Comparison of ENCODE assay signal across 12 cellular contexts in the genomic region with DNA sequence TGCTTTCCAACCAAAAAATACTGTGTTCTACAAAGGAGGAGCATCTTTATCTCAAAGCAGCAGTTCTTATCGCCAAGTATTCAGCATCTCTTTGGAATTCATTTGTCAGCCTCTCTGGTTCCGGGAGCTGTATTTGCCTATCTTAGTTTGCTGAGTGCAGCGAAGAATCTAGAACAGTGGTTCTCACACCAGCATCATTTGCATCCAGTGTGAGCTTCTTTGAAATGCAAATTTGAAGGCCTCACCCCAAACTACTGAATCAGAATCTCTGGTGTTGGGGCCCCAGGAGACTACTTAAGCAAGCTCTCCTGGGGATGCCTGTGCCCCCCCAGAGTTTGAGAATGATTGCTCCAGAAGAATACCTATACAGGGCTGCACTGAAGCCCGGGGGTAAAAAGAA. TPM values are rescaled to one million over a fixed set of nuclear protein-coding genes. Genes with fewer than 3 reads are reported as not detected.
DNase-seq lines count a peak whose midpoint lies in the region; ATAC-seq and TF ChIP-seq lines count a peak whose summit lies in the region.
"Had no signal": no experiment of that assay in that cellular context is flagged by ENCODE, and none has a peak within 500 bp of the region (broad histone marks: within the 10 kb centered on the region; RNA-seq: fewer than 3 reads in every experiment).

No MANE protein-coding gene starts in this region.

- intact Hi-C loops in activated naive CD4-positive, alpha-beta T cell treated with anti-CD3 and anti-CD28 coated beads for 36 hours (cut with micrococcal nuclease), result loop anchor here (10.0 kb wide), 2 partner anchors 729 to 839 kb away; a partner anchor contains a TSS

- peak overlapping the region; percentile 89 for H3K4me3 Mint-ChIP-seq in activated naive CD4-positive, alpha-beta T cell treated with anti-CD3 and anti-CD28 coated beads for 36 hours
- peak overlapping the region; percentile 40 for H3K4me3 Mint-ChIP-seq in glutamatergic neuron (ENCODE audit: unreplicated experiment)
- H3K4me3 Mint-ChIP-seq in stimulated activated naive B cell treated with anti-CD40 and anti-IgM and Interleukin-4, amounts not matched to agents 10 μg/mL and 1 μg/mL and 100 μg/mL, for 72 hours, result peak overlapping the region in 1 of 2 donors; percentile 13

- H3K9me2 ChIP-seq in OCI-LY1 (ENCODE audit: low read depth, low read length), result no peaks in the 10 kb centered on the region

- no peaks in the 10 kb centered on the region for H3K9me3 Mint-ChIP-seq in activated naive CD4-positive, alpha-beta T cell treated with anti-CD3 and anti-CD28 coated beads for 36 hours
- H3K9me3 Mint-ChIP-seq in glutamatergic neuron (ENCODE audit: unreplicated experiment), result peaks cover 12% of the 10 kb centered on the region
- H3K9me3 Mint-ChIP-seq in stimulated activated naive B cell treated with anti-CD40 and anti-IgM and Interleukin-4, amounts not matched to agents 10 μg/mL and 1 μg/mL and 100 μg/mL, for 72 hours, result peaks cover 0 to 2% of the 10 kb centered on the region in 2 donors

- H3K4me1 Mint-ChIP-seq in activated naive CD4-positive, alpha-beta T cell treated with anti-CD3 and anti-CD28 coated beads for 36 hours (ENCODE audit: low read depth), result peaks cover 36% of the 10 kb centered on the region
- H3K4me1 Mint-ChIP-seq in glutamatergic neuron (ENCODE audit: low read depth, unreplicated experiment), result peaks cover 18% of the 10 kb centered on the region
- peaks cover 25 to 57% of the 10 kb centered on the region in 2 donors for H3K4me1 Mint-ChIP-seq in stimulated activated naive B cell treated with anti-CD40 and anti-IgM and Interleukin-4, amounts not matched to agents 10 μg/mL and 1 μg/mL and 100 μg/mL, for 72 hours

- H2AFZ ChIP-seq in OCI-LY1 (ENCODE audit: low read length), result no peak overlapping the region

- no peak for TF ChIP-seq CTCF in OCI-LY1 (IDR thresholded peaks at IDR 0.05; ENCODE audit: low read length)
- TF ChIP-seq CTCF in glutamatergic neuron (IDR thresholded peaks at IDR 0.05; ENCODE audit: partially characterized antibody, unreplicated experiment), result no peak

- H3K36me3 Mint-ChIP-seq in activated naive CD4-positive, alpha-beta T cell treated with anti-CD3 and anti-CD28 coated beads for 36 hours (ENCODE audit: low read depth), result no peaks in the 10 kb centered on the region
- no peaks in the 10 kb centered on the region for H3K36me3 Mint-ChIP-seq in glutamatergic neuron (ENCODE audit: unreplicated experiment)
- peaks cover 2 to 10% of the 10 kb centered on the region in 2 donors for H3K36me3 Mint-ChIP-seq in stimulated activated naive B cell treated with anti-CD40 and anti-IgM and Interleukin-4, amounts not matched to agents 10 μg/mL and 1 μg/mL and 100 μg/mL, for 72 hours

- CTCF ChIA-PET in activated naive CD4-positive, alpha-beta T cell treated with anti-CD3 and anti-CD28 coated beads for 36 hours (lab: Charles Lee), result interaction anchor here (1.1 to 2.0 kb wide), 6 partner anchors 9 to 159 kb away, joined by 4 to 12 read pairs (median 6); no protein-coding TSS in a partner anchor

- no peaks in the 10 kb centered on the region; the same call in 1 of the 2 replicates for H3F3A ChIP-seq in OCI-LY1 (ENCODE audit: insufficient read depth, low read length)

- DNase-seq in activated naive CD4-positive, alpha-beta T cell treated with anti-CD3 and anti-CD28 coated beads for 36 hours, result no peak
- no peak for DNase-seq in activated naive CD4-positive, alpha-beta T cell treated with Interleukin-2 at 50 U/mL for 16 hours
- no peak for DNase-seq in glutamatergic neuron
- DNase-seq in stimulated activated naive B cell treated with anti-CD40 and anti-IgM and Interleukin-4, amounts not matched to agents 10 μg/mL and 1 μg/mL and 100 μg/mL, for 72 hours, result no peak
- no peak for DNase-seq in NCI-H2029 (lab: John Stamatoyannopoulos, UW)
- no peak for DNase-seq in NCI-H2171 (lab: John Stamatoyannopoulos, UW)
- DNase-seq: activated naive CD4-positive, alpha-beta T cell; heart right ventricle; mucosa of descending colon had no signal

- no peak overlapping the region for H3K27ac Mint-ChIP-seq in activated naive CD4-positive, alpha-beta T cell treated with anti-CD3 and anti-CD28 coated beads for 36 hours
- no peak overlapping the region for H3K27ac Mint-ChIP-seq in glutamatergic neuron (ENCODE audit: unreplicated experiment)
- H3K27ac Mint-ChIP-seq in stimulated activated naive B cell treated with anti-CD40 and anti-IgM and Interleukin-4, amounts not matched to agents 10 μg/mL and 1 μg/mL and 100 μg/mL, for 72 hours, result peak overlapping the region; percentile 37

- no peak overlapping the region for H3K4me2 ChIP-seq in OCI-LY1 (ENCODE audit: low read length)

- H3K4me3 ChIP-seq in OCI-LY1 (ENCODE audit: low read depth, low read length, poor library complexity, severe bottlenecking), result no peak overlapping the region

- TF ChIP-seq POLR2A in GM18505 (IDR thresholded peaks at IDR 0.05; ENCODE audit: borderline replicate concordance, extremely low read depth, insufficient read depth, insufficient read length), result no peak

- H3K27me3 ChIP-seq in OCI-LY1 (ENCODE audit: insufficient read depth, low read length), result peaks cover 2% of the 10 kb centered on the region; the same call in 1 of the 2 replicates
- H3K27me3 ChIP-seq: heart right ventricle had no signal

- H3K79me2 ChIP-seq in OCI-LY1 (ENCODE audit: insufficient read depth, low read length), result peaks cover 21% of the 10 kb centered on the region

- H3K36me3 ChIP-seq in OCI-LY1 (ENCODE audit: insufficient read depth, low read length), result no peaks in the 10 kb centered on the region; the same call in 1 of the 2 replicates

- no peaks in the 10 kb centered on the region for H3K27me3 Mint-ChIP-seq in activated naive CD4-positive, alpha-beta T cell treated with anti-CD3 and anti-CD28 coated beads for 36 hours (ENCODE audit: low read depth)
- H3K27me3 Mint-ChIP-seq in glutamatergic neuron (ENCODE audit: unreplicated experiment), result peaks cover 14% of the 10 kb centered on the region
- no peaks in the 10 kb centered on the region for H3K27me3 Mint-ChIP-seq in stimulated activated naive B cell treated with anti-CD40 and anti-IgM and Interleukin-4, amounts not matched to agents 10 μg/mL and 1 μg/mL and 100 μg/mL, for 72 hours

- H3K9ac ChIP-seq in OCI-LY1 (ENCODE audit: low read length), result no peak overlapping the region

- H3K27ac ChIP-seq in OCI-LY1 (ENCODE audit: low read depth, low read length, poor library complexity, severe bottlenecking), result peak overlapping the region; percentile 30
- H3K27ac ChIP-seq: RWPE1 had no signal

- H3K4me1 ChIP-seq in OCI-LY1 (ENCODE audit: insufficient read depth, low read length, severe bottlenecking), result peaks cover 39% of the 10 kb centered on the region

- no peak for ATAC-seq in stimulated activated naive B cell treated with anti-CD40 and anti-IgM and Interleukin-4, amounts not matched to agents 10 μg/mL and 1 μg/mL and 100 μg/mL, for 72 hours (replicated peaks)
- ATAC-seq in GM18505 (IDR thresholded peaks at IDR 0.05; ENCODE audit: unreplicated experiment), result no peak
- ATAC-seq: heart right ventricle, mucosa of descending colon had no signal

- H4K20me1 ChIP-seq in OCI-LY1 (ENCODE audit: insufficient read depth, low read length), result no peaks in the 10 kb centered on the region

- H3K9me3 ChIP-seq in OCI-LY1 (ENCODE audit: low read length), result peaks cover 3% of the 10 kb centered on the region; the same call in 1 of the 2 replicates
- H3K9me3 ChIP-seq: mucosa of descending colon had no signal

RNA-seq across cellular contexts. Expression of a gene that starts 1.5 kb away (rescaled TPM):
- total RNA-seq in activated naive CD4-positive, alpha-beta T cell treated with anti-CD3 and anti-CD28 coated beads for 36 hours, result 10 to 100 TPM; 68.5 to 71.8 TPM
- 33.3 TPM for total RNA-seq in glutamatergic neuron (ENCODE audit: unreplicated experiment)
